ENCODE assay signal across 8 cellular contexts in the genomic region with DNA sequence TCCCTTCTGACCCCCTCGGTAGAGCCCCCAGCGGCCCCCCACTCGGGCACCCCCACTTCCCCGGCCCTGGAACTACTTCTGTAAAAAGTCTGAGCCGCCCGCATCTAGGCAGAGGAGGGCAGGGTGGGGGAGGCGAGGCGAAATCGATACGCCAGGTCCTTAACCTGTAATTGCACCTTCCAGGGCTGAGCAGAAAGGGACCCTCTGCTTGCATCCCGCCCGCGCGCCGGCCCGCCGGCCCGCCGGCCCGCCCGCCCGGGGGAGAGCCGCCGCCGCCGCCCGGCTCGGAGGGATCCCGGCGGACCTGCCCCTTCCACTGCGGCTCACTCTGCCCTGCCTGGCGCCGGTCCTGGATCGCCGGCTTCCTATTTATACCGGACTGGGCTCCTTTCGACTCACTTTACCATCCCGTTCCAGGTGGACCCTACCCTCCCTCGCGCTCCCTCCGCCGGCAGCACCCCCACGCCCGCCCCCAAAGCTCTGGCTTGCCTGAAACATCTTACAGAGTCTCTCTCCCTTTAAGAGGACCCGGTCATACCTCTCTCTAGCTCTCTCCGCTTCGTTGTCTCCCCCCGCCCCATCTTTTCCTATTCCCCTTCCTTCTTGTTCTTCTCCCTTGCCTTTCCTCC. TPM values are rescaled to one million over a fixed set of nuclear protein-coding genes. Genes with fewer than 3 reads are reported as not detected.
DNase-seq lines count a peak whose midpoint lies in the region; ATAC-seq, FAIRE-seq and TF ChIP-seq lines count a peak whose summit lies in the region.

No MANE protein-coding gene starts in this region.

- no peak overlapping the region for H3K9ac ChIP-seq in parathyroid adenoma

- H3K4me1 ChIP-seq in esophagus squamous epithelium (peaks cover 17 to 34% (median 21%) of the 10 kb centered on the region in 3 donors), parathyroid adenoma (peaks cover 12% of the 10 kb centered on the region)

- FAIRE-seq in D721Med (lab: Jason Lieb, UNC), result no peak

- intact Hi-C loops in esophagus squamous epithelium (cut with DNase I), result no loop called here

- peak overlapping the region; percentile 94 for H3K4me2 ChIP-seq in parathyroid adenoma (ENCODE audit: low read length)

- H3K4me3 ChIP-seq in esophagus squamous epithelium (peak overlapping the region; percentile 11 to 68 (median 46)), parathyroid adenoma (ENCODE audit: low read depth, low read length) (peak overlapping the region; percentile 45)

- TF ChIP-seq POLR2A in esophagus squamous epithelium (IDR thresholded peaks at IDR 0.05), result no peak

- H3K36me3 ChIP-seq in esophagus squamous epithelium (no peaks in the 10 kb centered on the region), parathyroid adenoma (ENCODE audit: control insufficient read depth, insufficient read depth, low read length) (no peaks in the 10 kb centered on the region)

- 0 to 3% methylated on average over 10 to 22 of the region's 48 CpGs for WGBS in esophagus squamous epithelium, 2 donors

- peak; percentile 35 for DNase-seq in D721Med (ENCODE audit: insufficient read length, low spot score)
- peak; percentile 48 for DNase-seq in NCI-H345 treated with DMSO at 0.1 percent for 48 hours (lab: John Stamatoyannopoulos, UW; ENCODE audit: unreplicated experiment)
- DNase-seq in esophagus squamous epithelium (lab: John Stamatoyannopoulos, UW), result no peak
- no peak for DNase-seq in NCI-H187 treated with DMSO at 0.1 percent for 48 hours (lab: John Stamatoyannopoulos, UW)
- DNase-seq in foreskin melanocyte, result no peak
- no peak for DNase-seq in GM19238 (ENCODE audit: insufficient read length, low spot score)

- H3K27me3 ChIP-seq in esophagus squamous epithelium (peaks cover 7 to 59% (median 24%) of the 10 kb centered on the region in 4 donors), parathyroid adenoma (ENCODE audit: control insufficient read depth, insufficient read depth, low read length) (no peaks in the 10 kb centered on the region)

- H3K9me3 ChIP-seq in esophagus squamous epithelium (no peaks in the 10 kb centered on the region), parathyroid adenoma (ENCODE audit: control insufficient read depth, low read length) (no peaks in the 10 kb centered on the region)

- H3K27ac ChIP-seq in esophagus squamous epithelium, result peak overlapping the region in 2 of 4 donors; percentile 28 to 58
- H3K27ac ChIP-seq in parathyroid adenoma, result no peak overlapping the region

- H2AFZ ChIP-seq in parathyroid adenoma, result peak overlapping the region; percentile 77

- no peak for ATAC-seq in GM21717 (IDR thresholded peaks at IDR 0.05; ENCODE audit: unreplicated experiment)

- no peaks in the 10 kb centered on the region for H3K79me2 ChIP-seq in parathyroid adenoma

- TF ChIP-seq CTCF in D721Med (IDR thresholded peaks at IDR 0.05; ENCODE audit: insufficient read depth, missing control alignments), result no peak
- TF ChIP-seq CTCF in esophagus squamous epithelium (IDR thresholded peaks at IDR 0.05), result no peak
- no peak for TF ChIP-seq CTCF in parathyroid adenoma (IDR thresholded peaks at IDR 0.05)

RNA-seq across cellular contexts. Expression of a gene that starts 0.8 kb away (rescaled TPM):
- under 1 TPM; 0.04 to 0.95 (median 0.42) TPM for total RNA-seq in esophagus squamous epithelium

Comparison
In these comparisons a context has a peak if more than half of its experiments do, and no peak if none do; other contexts are left out.
1. DNase-seq: peak in D721Med (single experiment) and NCI-H345 treated with DMSO at 0.1 percent for 48 hours (single experiment); none in esophagus squamous epithelium (single experiment), NCI-H187 treated with DMSO at 0.1 percent for 48 hours (single experiment), foreskin melanocyte (single experiment) and GM19238 (single experiment).